ENCODE assay signal across 31 cellular contexts in the genomic region with DNA sequence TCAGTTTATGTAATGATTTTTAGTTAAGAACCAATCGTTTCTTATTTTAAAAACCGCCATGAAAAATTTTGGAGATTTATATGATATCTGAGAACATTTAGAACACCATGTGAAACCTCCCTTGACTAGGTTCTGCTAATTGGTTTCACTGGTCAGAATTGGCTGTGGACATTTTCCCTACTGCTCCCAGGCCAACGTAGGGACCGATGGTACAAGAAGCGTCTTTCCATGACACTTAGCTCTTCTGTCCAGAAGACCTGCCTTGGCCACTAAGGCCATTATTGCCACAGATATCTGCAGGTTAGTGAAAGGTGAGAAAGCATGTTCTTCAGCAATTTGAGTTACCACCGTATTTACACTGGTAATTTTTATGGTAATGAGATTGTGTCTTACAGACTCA.
"Had no signal": no experiment of that assay in that cellular context is flagged by ENCODE, and none has a peak within 500 bp of the region (broad histone marks: within the 10 kb centered on the region; RNA-seq: fewer than 3 reads in every experiment).

No MANE protein-coding gene starts in this region.

- H3K9me3 ChIP-seq: adrenal gland, ascending aorta, body of pancreas, breast epithelium had no signal

- H3K27me3 ChIP-seq: adrenal gland, ascending aorta, body of pancreas, brain microvascular endothelial cell, breast epithelium, cardiac muscle cell had no signal

- H3K4me1 ChIP-seq: adrenal gland, ascending aorta, body of pancreas, breast epithelium had no signal

- ATAC-seq: activated naive CD4-positive, alpha-beta T cell treated with anti-CD3 and anti-CD28 coated beads, Interleukin-2, amount 50 U/mL, for 72 hours; activated naive CD8-positive, alpha-beta T cell treated with anti-CD3 and anti-CD28 coated beads, Interleukin-2, amount 50 U/mL, for 24 hours; activated T-cell treated with anti-CD3 and anti-CD28 coated beads, Interleukin-2, amount 50 U/mL, for 4 hours; activated T-cell treated with anti-CD3 and anti-CD28 coated beads, Interleukin-2, amount 50 U/mL, for 72 hours; activated T-helper 17 cell treated with anti-CD3 and anti-CD28 coated beads, Interleukin-2, amount 50 U/mL, for 72 hours; body of pancreas had no signal

- H3K27ac ChIP-seq: adrenal gland, ascending aorta, body of pancreas, brain microvascular endothelial cell, breast epithelium, cardiac muscle cell had no signal

- DNase-seq: activated effector memory CD4-positive, alpha-beta T cell treated with anti-CD3 and anti-CD28 coated beads, Interleukin-2, amount 50 U/mL, for 16 hours; activated effector memory CD4-positive, alpha-beta T cell treated with Interleukin-2 at 50 U/mL for 16 hours; activated gamma-delta T cell; activated gamma-delta T cell treated with Interleukin-2 at 50 U/mL for 16 hours; activated naive CD4-positive, alpha-beta T cell; activated naive CD4-positive, alpha-beta T cell treated with anti-CD3 and anti-CD28 coated beads for 36 hours; activated naive CD4-positive, alpha-beta T cell treated with anti-CD3 and anti-CD28 coated beads, Interleukin-2, amount 10 ng/mL, durations not matched to agents 7 days and 5 days; activated naive CD4-positive, alpha-beta T cell treated with anti-CD3 and anti-CD28 coated beads, Interleukin-2, amount 50 U/mL, for 16 hours; activated naive CD4-positive, alpha-beta T cell treated with Interleukin-2 at 50 U/mL for 16 hours; activated naive CD8-positive, alpha-beta T cell treated with anti-CD3 and anti-CD28 coated beads for 36 hours; activated naive CD8-positive, alpha-beta T cell treated with anti-CD3 and anti-CD28 coated beads, Interleukin-2, amount 10 ng/mL, durations not matched to agents 7 days and 5 days; activated naive CD8-positive, alpha-beta T cell treated with anti-CD3 and anti-CD28 coated beads, Interleukin-2, amount 50 U/mL, for 24 hours; activated T-cell treated with anti-CD3 and anti-CD28 coated beads, Interleukin-2, amount 50 U/mL, for 24 hours; activated T-cell treated with anti-CD3 and anti-CD28 coated beads, Interleukin-2, amount 50 U/mL, for 4 hours; activated T-cell treated with anti-CD3 and anti-CD28 coated beads, Interleukin-2, amount 50 U/mL, for 48 hours; activated T-cell treated with anti-CD3 and anti-CD28 coated beads, Interleukin-2, amount 50 U/mL, for 72 hours; adrenal gland; amniotic stem cell; amygdala; anterior cingulate cortex; aorta; body of pancreas; brain microvascular endothelial cell; caudate nucleus; central memory CD4-positive, alpha-beta T cell; cerebellar nuclear complex had no signal

- H3K4me3 ChIP-seq: adrenal gland, ascending aorta, body of pancreas, breast epithelium, cardiac muscle cell had no signal

- H3K36me3 ChIP-seq: adrenal gland, ascending aorta, brain microvascular endothelial cell, breast epithelium, cardiac muscle cell had no signal
